In the genomic region with DNA sequence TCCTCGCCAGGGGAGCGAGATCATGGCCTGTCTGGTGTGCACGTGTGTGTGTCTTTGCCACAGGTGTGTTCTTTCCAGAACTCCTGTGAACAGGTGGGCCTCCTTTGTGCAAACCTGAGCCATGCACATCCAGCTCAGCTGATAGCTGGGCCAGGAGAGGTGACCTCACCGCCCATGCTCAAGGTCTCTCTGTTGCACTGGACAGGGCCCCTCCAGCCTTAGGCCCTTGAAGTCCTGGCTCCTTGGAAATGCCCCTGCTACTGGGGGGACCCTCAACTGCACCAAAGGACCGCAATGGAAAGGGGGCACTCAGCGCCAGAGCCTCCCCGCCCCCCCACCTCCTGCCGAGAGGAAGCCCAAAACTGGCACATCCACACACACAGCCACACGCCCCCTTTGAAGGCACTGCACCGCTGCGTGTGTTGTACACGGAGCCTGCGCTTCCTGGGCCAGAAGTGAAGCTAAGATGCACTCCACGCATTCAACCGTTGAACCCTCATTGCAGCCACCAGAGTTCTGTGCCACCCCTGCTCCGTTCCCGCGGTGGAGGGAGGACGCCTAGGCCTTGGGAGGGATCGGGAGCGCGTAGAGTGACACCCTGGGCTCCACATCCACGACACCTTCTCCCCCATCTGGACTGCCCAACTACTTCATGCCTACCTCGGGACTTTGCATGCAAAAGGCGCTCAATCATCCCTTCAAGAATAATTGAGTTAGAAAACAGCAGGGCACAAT, we compare ENCODE assay signal across 13 cellular contexts. TPM values are rescaled to one million over a fixed set of nuclear protein-coding genes. Genes with fewer than 3 reads are reported as not detected.
DNase-seq lines count a peak whose midpoint lies in the region; ATAC-seq, FAIRE-seq and TF ChIP-seq lines count a peak whose summit lies in the region.
"Had no signal": no experiment of that assay in that cellular context is flagged by ENCODE, and none has a peak within 500 bp of the region (broad histone marks: within the 10 kb centered on the region; RNA-seq: fewer than 3 reads in every experiment).

No MANE protein-coding gene starts in this region.

- POLR2A ChIA-PET in activated CD8-positive, alpha-beta T cell treated with anti-CD3 and anti-CD28 coated beads, Interleukin-2, amount 10 ng/mL, durations not matched to agents 7 days and 5 days (lab: Charles Lee) = interaction anchor here (0.6 to 7.1 kb wide), 10 partner anchors 9 to 637 kb away, joined by 3 to 67 read pairs (median 8); partner anchors contain the start of genes EIF3D and IL2RB

- H3K9ac ChIP-seq in kidney (ENCODE audit: low read length in 2 of 2) = no peak overlapping the region

- FAIRE-seq in kidney (lab: Jason Lieb, UNC) = no peak
- FAIRE-seq: G401.6 had no signal

- H3K4me3 ChIP-seq in kidney (ENCODE audit: low read length in 2 of 2) (no peak overlapping the region), stomach (peak overlapping the region in 1 of 4 donors; percentile 17)

- WGBS in stomach, 5 donors = 50 to 63% (median 55%) methylated on average over 20 to 25 of the region's 25 CpGs

- H3K4me1 ChIP-seq in kidney (ENCODE audit: control insufficient read depth in 1 of 2, insufficient read depth in 1 of 2, low read depth in 1 of 2, low read length in 2 of 2) (peaks cover 8 to 16% of the 10 kb centered on the region in 2 donors), stomach (peaks cover 18 to 35% (median 27%) of the 10 kb centered on the region in 4 donors)

- no peak for TF ChIP-seq POLR2A in stomach (IDR thresholded peaks at IDR 0.05)

- H3K4me1 Mint-ChIP-seq in activated T-cell treated with anti-CD3 and anti-CD28 coated beads, Interleukin-2, amount 50 U/mL, for 24 hours (ENCODE audit: low read depth) = peaks cover 97% of the 10 kb centered on the region
- peaks cover 99% of the 10 kb centered on the region for H3K4me1 Mint-ChIP-seq in activated CD8-positive, alpha-beta T cell treated with anti-CD3 and anti-CD28 coated beads, Interleukin-2, amount 10 ng/mL, durations not matched to agents 7 days and 5 days (ENCODE audit: low read depth)

- in situ Hi-C loops in ACHN (cut with HindIII; ENCODE audit: low pct_ligation_motif_present, low pct_unique_long_range_greater_than_20kb, low sequenced_read_pairs) = no loop called here

- peaks cover 3% of the 10 kb centered on the region for H3K9me3 Mint-ChIP-seq in activated T-cell treated with anti-CD3 and anti-CD28 coated beads, Interleukin-2, amount 50 U/mL, for 24 hours
- peaks cover 3% of the 10 kb centered on the region for H3K9me3 Mint-ChIP-seq in activated CD8-positive, alpha-beta T cell treated with anti-CD3 and anti-CD28 coated beads, Interleukin-2, amount 10 ng/mL, durations not matched to agents 7 days and 5 days (ENCODE audit: insufficient read depth)
- H3K9me3 Mint-ChIP-seq: nephron progenitor cell had no signal

- no peaks in the 10 kb centered on the region for H3K9me3 ChIP-seq in kidney (ENCODE audit: control insufficient read depth in 1 of 2, low read length in 2 of 2)
- H3K9me3 ChIP-seq in stomach = peaks cover 0 to 5% (median 2%) of the 10 kb centered on the region in 4 donors

- H3K4me3 Mint-ChIP-seq in activated T-cell treated with anti-CD3 and anti-CD28 coated beads, Interleukin-2, amount 50 U/mL, for 24 hours = peak overlapping the region; percentile 75
- peak overlapping the region; percentile 83 for H3K4me3 Mint-ChIP-seq in activated CD8-positive, alpha-beta T cell treated with anti-CD3 and anti-CD28 coated beads, Interleukin-2, amount 10 ng/mL, durations not matched to agents 7 days and 5 days
- H3K4me3 Mint-ChIP-seq: nephron progenitor cell had no signal

- ATAC-seq in activated CD8-positive, alpha-beta T cell treated with anti-CD3 and anti-CD28 coated beads, Interleukin-2, amount 10 ng/mL, durations not matched to agents 7 days and 5 days = no peak
- ATAC-seq in HG03469 (IDR thresholded peaks at IDR 0.05; ENCODE audit: unreplicated experiment) = no peak

- no peaks in the 10 kb centered on the region for H3K27me3 ChIP-seq in stomach

- CTCF ChIA-PET in activated CD8-positive, alpha-beta T cell treated with anti-CD3 and anti-CD28 coated beads, Interleukin-2, amount 10 ng/mL, durations not matched to agents 7 days and 5 days (lab: Charles Lee) = interaction anchor here (0.5 to 9.5 kb wide), 19 partner anchors 9 to 397 kb away, joined by 3 to 280 read pairs (median 8); partner anchors contain the start of genes C1QTNF6, IL2RB and RAC2

- H3K36me3 Mint-ChIP-seq in activated T-cell treated with anti-CD3 and anti-CD28 coated beads, Interleukin-2, amount 50 U/mL, for 24 hours (ENCODE audit: low read depth) = peaks cover 4% of the 10 kb centered on the region
- peaks cover 24% of the 10 kb centered on the region for H3K36me3 Mint-ChIP-seq in activated CD8-positive, alpha-beta T cell treated with anti-CD3 and anti-CD28 coated beads, Interleukin-2, amount 10 ng/mL, durations not matched to agents 7 days and 5 days (ENCODE audit: low read depth)

- peak overlapping the region; percentile 87 for H3K27ac Mint-ChIP-seq in activated T-cell treated with anti-CD3 and anti-CD28 coated beads, Interleukin-2, amount 50 U/mL, for 24 hours
- H3K27ac Mint-ChIP-seq in activated CD8-positive, alpha-beta T cell treated with anti-CD3 and anti-CD28 coated beads, Interleukin-2, amount 10 ng/mL, durations not matched to agents 7 days and 5 days = peak overlapping the region; percentile 96
- H3K27ac Mint-ChIP-seq: nephron progenitor cell had no signal

- no peaks in the 10 kb centered on the region for H3K27me3 Mint-ChIP-seq in activated T-cell treated with anti-CD3 and anti-CD28 coated beads, Interleukin-2, amount 50 U/mL, for 24 hours
- no peaks in the 10 kb centered on the region for H3K27me3 Mint-ChIP-seq in activated CD8-positive, alpha-beta T cell treated with anti-CD3 and anti-CD28 coated beads, Interleukin-2, amount 10 ng/mL, durations not matched to agents 7 days and 5 days (ENCODE audit: low read depth)

- TF ChIP-seq CTCF in kidney (IDR thresholded peaks at IDR 0.05; ENCODE audit: borderline replicate concordance, extremely low read depth, insufficient read depth) (no peak), stomach (IDR thresholded peaks at IDR 0.05) (peak in 1 of 7 experiments; percentile 83)

- TF ChIP-seq EP300 in stomach (IDR thresholded peaks at IDR 0.05) = no peak

- intact Hi-C loops in kidney (cut with DNase I) (no loop called here), stomach (cut with DNase I; ENCODE audit: low total_unique reads) (no loop called here)

- DNase-seq in activated T-cell treated with anti-CD3 and anti-CD28 coated beads, Interleukin-2, amount 50 U/mL, for 24 hours = no peak
- DNase-seq in activated T-cell treated with anti-CD3 and anti-CD28 coated beads for 4 hours (no peak), kidney (peak; percentile 66), stomach (no peak), germinal center (ENCODE audit: low spot score) (no peak), ACHN (no peak)
- DNase-seq in activated CD8-positive, alpha-beta T cell treated with anti-CD3 and anti-CD28 coated beads, Interleukin-2, amount 10 ng/mL, durations not matched to agents 7 days and 5 days = peak; percentile 56
- DNase-seq: GOT3 had no signal

- no peaks in the 10 kb centered on the region for H3K36me3 ChIP-seq in kidney (ENCODE audit: control insufficient read depth in 1 of 2, insufficient read depth in 2 of 2, low read length in 2 of 2)
- H3K36me3 ChIP-seq in stomach = no peaks in the 10 kb centered on the region

- H3K27ac ChIP-seq in kidney (ENCODE audit: low read depth in 2 of 2, low read length in 2 of 2) (no peak overlapping the region), stomach (peak overlapping the region in 3 of 5 donors; percentile 47 to 65 (median 63))

RNA-seq across cellular contexts. Expression of gene IL2RB, which starts 16.4 kb away (rescaled TPM):
- total RNA-seq in activated CD8-positive, alpha-beta T cell treated with anti-CD3 and anti-CD28 coated beads, Interleukin-2, amount 10 ng/mL, durations not matched to agents 7 days and 5 days = 100 to 1,000 TPM; 202 to 213 TPM
- total RNA-seq in kidney = 7.6 TPM
- polyA plus RNA-seq in kidney (ENCODE audit: insufficient read depth, low read depth, low replicate concordance) = 0.32 TPM
- total RNA-seq in stomach = 1 to 10 TPM in 2 of 5 donors, under 1 TPM in 1, not detected in 2; 0.73 to 5.3 (median 5.2) TPM
- 1 to 10 TPM in 1 of 3 donors, under 1 TPM in 2; 0.44 to 2.6 (median 0.58) TPM for polyA plus RNA-seq in stomach
- total RNA-seq: fibroblast of lung had no signal

RNA-seq across cellular contexts. Expression of gene C1QTNF6, which starts 21.9 kb away (rescaled TPM):
- total RNA-seq in activated CD8-positive, alpha-beta T cell treated with anti-CD3 and anti-CD28 coated beads, Interleukin-2, amount 10 ng/mL, durations not matched to agents 7 days and 5 days = 1 to 10 TPM; 6.1 to 6.2 TPM
- 8.0 TPM for total RNA-seq in kidney
- polyA plus RNA-seq in kidney (ENCODE audit: insufficient read depth, low read depth, low replicate concordance) = 3.2 TPM
- total RNA-seq in stomach = 10 to 100 TPM in 1 of 5 donors, 1 to 10 TPM in 2, under 1 TPM in 1, not detected in 1; 0.45 to 10.4 (median 3.0) TPM
- 1 to 10 TPM; 2.3 to 4.5 (median 4.1) TPM for polyA plus RNA-seq in stomach

RNA-seq across cellular contexts. Expression of gene SSTR3, which starts 46.2 kb away (rescaled TPM):
- total RNA-seq in activated CD8-positive, alpha-beta T cell treated with anti-CD3 and anti-CD28 coated beads, Interleukin-2, amount 10 ng/mL, durations not matched to agents 7 days and 5 days = 1 to 10 TPM; 3.5 to 3.6 TPM
- 0.13 TPM for total RNA-seq in kidney
- polyA plus RNA-seq in kidney (ENCODE audit: insufficient read depth, low read depth, low replicate concordance) = 0.56 TPM
- total RNA-seq in stomach = under 1 TPM in 1 of 5 donors, not detected in 4; 0.37 TPM
- polyA plus RNA-seq in stomach = under 1 TPM in 2 of 3 donors, not detected in 1; 0.05 to 0.12 TPM
- total RNA-seq: fibroblast of lung had no signal
- polyA plus RNA-seq: fibroblast of lung had no signal

RNA-seq across cellular contexts. Expression of gene TMPRSS6, which starts 56.6 kb away (rescaled TPM):
- total RNA-seq in activated CD8-positive, alpha-beta T cell treated with anti-CD3 and anti-CD28 coated beads, Interleukin-2, amount 10 ng/mL, durations not matched to agents 7 days and 5 days = 1 to 10 TPM; 1.1 TPM
- total RNA-seq in kidney (1.4 TPM), stomach (1 to 10 TPM in 1 of 5 donors, not detected in 4; 1.5 TPM)
- polyA plus RNA-seq in kidney (ENCODE audit: insufficient read depth, low read depth, low replicate concordance) (not detected), stomach (under 1 TPM; 0.25 to 0.62 (median 0.31) TPM)
- total RNA-seq: fibroblast of lung had no signal
- polyA plus RNA-seq: AG04450, fibroblast of lung had no signal

Comparison
In these comparisons a context has a peak if more than half of its experiments do, and no peak if none do; other contexts are left out.
1. DNase-seq: peak in activated CD8-positive, alpha-beta T cell treated with anti-CD3 and anti-CD28 coated beads, Interleukin-2, amount 10 ng/mL, durations not matched to agents 7 days and 5 days (single experiment) and kidney (single experiment); none in activated T-cell treated with anti-CD3 and anti-CD28 coated beads, Interleukin-2, amount 50 U/mL, for 24 hours (single experiment), activated T-cell treated with anti-CD3 and anti-CD28 coated beads for 4 hours (single experiment), stomach (single experiment), germinal center (single experiment) and ACHN (single experiment).
2. H3K27ac ChIP-seq: peak in stomach (3 of 5); none in kidney (0 of 2).
3. RNA of gene IL2RB, which starts 16.4 kb away (total RNA-seq): 202 to 213 TPM in activated CD8-positive, alpha-beta T cell treated with anti-CD3 and anti-CD28 coated beads, Interleukin-2, amount 10 ng/mL, durations not matched to agents 7 days and 5 days; 7.6 TPM in kidney (single experiment) and 0.73 to 5.3 TPM in stomach; every median in the first group is over 10 times any median in the second.